In the genomic region with DNA sequence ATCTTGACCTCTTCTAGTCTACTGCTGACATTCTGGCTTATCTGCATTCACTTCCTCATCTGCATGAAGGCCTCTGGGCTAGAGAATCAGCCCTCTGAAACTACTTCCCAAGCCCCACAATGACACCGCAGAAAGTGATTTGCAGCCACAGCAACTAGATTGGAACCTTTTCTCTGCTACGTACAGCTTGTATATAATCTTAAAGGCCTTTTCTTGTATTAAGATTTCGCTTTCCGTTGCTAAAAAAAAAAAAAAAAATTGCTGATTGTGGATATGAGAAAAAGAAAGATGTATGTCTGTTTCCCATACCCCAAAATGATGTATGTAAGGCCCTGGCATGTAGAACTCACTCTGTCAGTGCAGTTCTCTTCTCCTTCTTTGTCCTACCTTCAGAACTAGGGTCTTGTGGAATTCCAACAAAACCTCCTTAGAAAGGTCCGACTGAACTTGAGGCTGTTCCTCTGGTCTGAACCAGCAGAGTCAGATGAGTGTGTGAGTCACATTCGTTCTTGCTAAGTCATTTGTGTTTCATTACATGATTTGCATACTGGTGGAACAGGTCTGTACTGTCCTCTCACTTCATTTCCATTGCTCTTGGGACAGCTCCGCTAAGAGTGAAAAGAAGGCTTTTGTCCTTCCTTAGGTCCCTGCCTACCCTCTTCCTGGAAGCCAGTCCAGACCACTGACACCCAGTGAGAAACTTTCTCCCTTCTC, we compare ENCODE assay signal across 8 cellular contexts.
A peak's percentile ranks its signal among the peaks of the same experiment; 100 is the strongest.
DNase-seq lines count a peak whose midpoint lies in the region; ATAC-seq and TF ChIP-seq lines count a peak whose summit lies in the region.

No MANE protein-coding gene starts in this region.

- peak overlapping the region; percentile 16 for H3K27ac ChIP-seq in fibroblast of lung (ENCODE audit: insufficient read depth, low read length)

- peaks cover 28% of the 10 kb centered on the region for H3K79me2 ChIP-seq in fibroblast of lung (ENCODE audit: control insufficient read depth, insufficient read depth, low read length)

- no peak overlapping the region for H3K27ac Mint-ChIP-seq in naive thymus-derived CD8-positive, alpha-beta T cell

- H3K36me3 ChIP-seq in fibroblast of lung (ENCODE audit: control insufficient read depth, insufficient read depth, low read length) = peaks cover 26% of the 10 kb centered on the region

- peaks cover 0 to 13% (median 0%) of the 10 kb centered on the region in 4 donors for H3K4me1 Mint-ChIP-seq in naive thymus-derived CD8-positive, alpha-beta T cell

- no peak overlapping the region for H3K9ac ChIP-seq in fibroblast of lung (ENCODE audit: insufficient read depth, low read length)

- no peaks in the 10 kb centered on the region for H3K27me3 ChIP-seq in fibroblast of lung (ENCODE audit: control insufficient read depth, insufficient read depth, low read length)

- H2AFZ ChIP-seq in fibroblast of lung (ENCODE audit: low read length) = no peak overlapping the region

- no peaks in the 10 kb centered on the region for H3K9me3 ChIP-seq in fibroblast of lung (ENCODE audit: control insufficient read depth, insufficient read depth, low read depth, low read length)

- TF ChIP-seq CTCF in fibroblast of lung (conservative IDR thresholded peaks at IDR 0.05 in 1 of 2, IDR thresholded peaks at IDR 0.05 in 1 of 2; ENCODE audit: low read depth in 1 of 2, low read length in 2 of 2) = no peak

- H4K20me1 ChIP-seq in fibroblast of lung (ENCODE audit: control insufficient read depth, extremely low read depth, insufficient read depth, low read length) = no peaks in the 10 kb centered on the region

- no peaks in the 10 kb centered on the region for H3K9me3 Mint-ChIP-seq in naive thymus-derived CD8-positive, alpha-beta T cell

- POLR2A ChIA-PET in naive thymus-derived CD8-positive, alpha-beta T cell (lab: Charles Lee) = no interaction called here

- H3K27me3 Mint-ChIP-seq in naive thymus-derived CD8-positive, alpha-beta T cell = peaks cover 2 to 21% (median 7%) of the 10 kb centered on the region in 5 donors

- ATAC-seq in GM18909 (IDR thresholded peaks at IDR 0.05; ENCODE audit: poor library complexity, unreplicated experiment) (peak; percentile 89), HG03025 (IDR thresholded peaks at IDR 0.05; ENCODE audit: low FRiP score, unreplicated experiment) (peak; percentile 82)
- ATAC-seq in naive thymus-derived CD8-positive, alpha-beta T cell = no peak

- DNase-seq in NCI-H774 (lab: John Stamatoyannopoulos, UW) (peak; percentile 56), fibroblast of lung (ENCODE audit: low read depth in 2 of 2) (peak; percentile 28 to 78), pons (ENCODE audit: low spot score) (peak; percentile 65), NCI-H2107 (lab: John Stamatoyannopoulos, UW) (no peak), HuH-7 (ENCODE audit: low spot score) (no peak)
- no peak for DNase-seq in naive thymus-derived CD8-positive, alpha-beta T cell

- no peak overlapping the region for H3K4me2 ChIP-seq in fibroblast of lung (ENCODE audit: extremely low read depth, insufficient read depth, low read length)

- H3K4me3 Mint-ChIP-seq in naive thymus-derived CD8-positive, alpha-beta T cell = peak overlapping the region in 1 of 10 donors; percentile 30

- no peak overlapping the region for H3K4me3 ChIP-seq in fibroblast of lung (replicated peaks in 1 of 4; ENCODE audit: control extremely low read depth in 1 of 4, insufficient read depth in 1 of 4, low read depth in 3 of 4, low read length in 4 of 4)

- peaks cover 4% of the 10 kb centered on the region for H3K4me1 ChIP-seq in fibroblast of lung (ENCODE audit: control insufficient read depth, extremely low read depth, insufficient read depth, low read length)

- no peaks in the 10 kb centered on the region for H3K36me3 Mint-ChIP-seq in naive thymus-derived CD8-positive, alpha-beta T cell

Comparison
In these comparisons a context has a peak if more than half of its experiments do, and no peak if none do; other contexts are left out.
1. ATAC-seq: peak in GM18909 (single experiment) and HG03025 (single experiment); none in naive thymus-derived CD8-positive, alpha-beta T cell (0 of 2).
2. DNase-seq: peak in NCI-H774 (single experiment), fibroblast of lung (2 of 2) and pons (single experiment); none in NCI-H2107 (single experiment), naive thymus-derived CD8-positive, alpha-beta T cell (0 of 10) and HuH-7 (single experiment).